In the genomic region with DNA sequence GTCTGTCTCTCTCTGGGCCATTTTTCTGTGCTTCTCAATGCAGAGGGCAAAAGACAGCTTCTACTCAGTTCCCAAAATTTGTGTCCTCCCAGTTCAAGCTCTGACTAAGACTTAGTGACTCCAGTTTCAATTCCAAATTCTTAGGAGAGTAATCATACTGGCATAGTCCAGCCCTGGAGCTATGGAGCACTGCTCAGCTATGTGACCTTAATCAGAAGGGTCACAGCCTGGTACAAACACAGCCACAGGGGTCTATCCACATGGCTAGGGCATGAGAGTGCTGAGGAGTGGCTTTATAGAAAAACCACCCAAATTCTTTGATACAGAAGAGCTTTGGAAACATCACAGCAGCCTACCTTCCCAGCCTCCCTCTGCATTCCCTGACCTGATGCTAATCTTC, we compare ENCODE assay signal across 1 cellular context.
TF ChIP-seq lines count a peak whose summit lies in the region.

No MANE protein-coding gene starts in this region.

TF ChIP-seq in H1, 55 proteins besides CTCF, POLR2A, EP300 and RAD21 (continued from another document):
- no peak for TF ChIP-seq EZH2 (IDR thresholded peaks at IDR 0.05; ENCODE audit: low read depth, low read length, severe bottlenecking)
- no peak for TF ChIP-seq TAF1 (IDR thresholded peaks at IDR 0.05; ENCODE audit: low read depth, low read length)
- TF ChIP-seq YY1 (IDR thresholded peaks at IDR 0.05; ENCODE audit: low read depth, low read length) = no peak
- TF ChIP-seq CBX8 (IDR thresholded peaks at IDR 0.05; ENCODE audit: borderline replicate concordance, low read depth, low read length) = no peak
- TF ChIP-seq, protein P1, sequence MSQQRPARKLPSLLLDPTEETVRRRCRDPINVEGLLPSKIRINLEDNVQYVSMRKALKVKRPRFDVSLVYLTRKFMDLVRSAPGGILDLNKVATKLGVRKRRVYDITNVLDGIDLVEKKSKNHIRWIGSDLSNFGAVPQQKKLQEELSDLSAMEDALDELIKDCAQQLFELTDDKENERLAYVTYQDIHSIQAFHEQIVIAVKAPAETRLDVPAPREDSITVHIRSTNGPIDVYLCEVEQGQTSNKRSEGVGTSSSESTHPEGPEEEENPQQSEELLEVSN (IDR thresholded peaks at IDR 0.05) = no peak
- TF ChIP-seq MAFK (IDR thresholded peaks at IDR 0.05; ENCODE audit: low read depth, low read length) = no peak
- TF ChIP-seq, protein P2, sequence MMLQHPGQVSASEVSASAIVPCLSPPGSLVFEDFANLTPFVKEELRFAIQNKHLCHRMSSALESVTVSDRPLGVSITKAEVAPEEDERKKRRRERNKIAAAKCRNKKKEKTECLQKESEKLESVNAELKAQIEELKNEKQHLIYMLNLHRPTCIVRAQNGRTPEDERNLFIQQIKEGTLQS (IDR thresholded peaks at IDR 0.05; ENCODE audit: insufficient read depth, low read depth, low read length) = no peak
- TF ChIP-seq CEBPB (IDR thresholded peaks at IDR 0.05; ENCODE audit: low read depth, low read length) = no peak
- TF ChIP-seq BRCA1 (IDR thresholded peaks at IDR 0.05; ENCODE audit: low read depth, low read length) = no peak
- TF ChIP-seq SP1 (IDR thresholded peaks at IDR 0.05; ENCODE audit: low read depth, low read length) = no peak
- TF ChIP-seq JUN (IDR thresholded peaks at IDR 0.05; ENCODE audit: low read depth, low read length) = no peak
- TF ChIP-seq SP2 (IDR thresholded peaks at IDR 0.05; ENCODE audit: low read length) = no peak
- TF ChIP-seq TBP (IDR thresholded peaks at IDR 0.05; ENCODE audit: low read depth, low read length) = no peak
- TF ChIP-seq CTBP2 (IDR thresholded peaks at IDR 0.05; ENCODE audit: borderline replicate concordance, insufficient read depth, insufficient read length, low read length) = no peak
- TF ChIP-seq CREB1 (IDR thresholded peaks at IDR 0.05) = no peak
- TF ChIP-seq BACH1 (IDR thresholded peaks at IDR 0.05; ENCODE audit: low read length) = no peak
- no peak for TF ChIP-seq NRF1 (IDR thresholded peaks at IDR 0.05; ENCODE audit: low read depth, low read length)
